ENCODE assay signal across 8 cellular contexts in the genomic region with DNA sequence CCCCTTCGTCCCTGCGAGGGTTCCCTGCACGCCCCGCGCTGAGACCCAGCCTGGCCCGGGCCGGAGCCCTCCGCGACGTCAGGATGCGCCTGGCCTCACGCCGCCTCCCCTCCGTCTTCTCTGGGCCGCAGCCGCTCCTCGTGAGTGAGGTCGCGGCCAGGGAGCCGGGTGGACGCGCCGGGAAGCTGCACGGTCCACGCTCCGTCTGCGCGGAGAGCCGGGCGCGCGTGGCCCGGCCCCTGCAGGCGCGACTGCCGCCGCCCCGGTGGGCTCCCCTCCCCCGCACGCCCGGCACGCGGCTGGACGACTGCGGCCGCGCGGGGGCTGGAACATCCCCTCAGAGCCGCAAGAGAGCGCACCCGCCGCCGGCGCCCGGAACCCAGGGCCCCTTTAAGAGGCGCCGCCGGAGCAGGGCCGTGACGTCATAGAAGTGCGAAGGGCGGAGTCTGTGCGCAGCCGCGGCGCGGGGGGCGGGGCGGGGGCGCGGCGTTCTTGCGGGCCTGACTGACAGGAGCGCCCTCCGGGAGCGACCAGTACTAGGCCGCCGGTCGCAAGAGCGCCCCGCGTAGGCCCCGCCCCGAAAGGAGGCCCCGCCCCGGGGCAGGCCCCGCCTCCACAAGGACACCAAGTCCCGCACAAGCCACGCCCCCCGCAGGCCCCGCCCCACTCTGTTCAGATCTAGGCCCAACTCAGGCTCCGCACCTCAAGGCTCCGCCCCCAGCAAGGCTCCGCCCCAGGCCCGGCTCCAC. TPM values are rescaled to one million over a fixed set of nuclear protein-coding genes. Genes with fewer than 3 reads are reported as not detected.
DNase-seq lines count a peak whose midpoint lies in the region; ATAC-seq, FAIRE-seq and TF ChIP-seq lines count a peak whose summit lies in the region.

No MANE protein-coding gene starts in this region.

- peak overlapping the region; percentile 78 for H3K4me3 ChIP-seq in GM12875 (ENCODE audit: low read depth, low read length)
- peak overlapping the region; percentile 75 for H3K4me3 ChIP-seq in psoas muscle

- TF ChIP-seq CTCF in GM12875 (IDR thresholded peaks at IDR 0.05; ENCODE audit: borderline replicate concordance, insufficient read depth, low read depth, low read length) (no peak; the same call in 1 of the 2 replicates), psoas muscle (IDR thresholded peaks at IDR 0.05) (peak; percentile 31)

- intact Hi-C loops in left ventricle myocardium superior (cut with micrococcal nuclease) (loop anchor here (10.0 kb wide), 1 partner anchor 48 kb away; no protein-coding TSS in a partner anchor), psoas muscle (cut with DNase I) (loop anchor here (2.0 to 5.0 kb wide), 3 partner anchors 16 to 95 kb away; no protein-coding TSS in a partner anchor)

- peak; percentile 72 for DNase-seq in NCI-H128 (lab: John Stamatoyannopoulos, UW; ENCODE audit: unreplicated experiment)
- peak; percentile 100 for DNase-seq in T-helper 1 cell
- peak; percentile 69 to 100 (median 100) for DNase-seq in amygdala (lab: John Stamatoyannopoulos, UW)
- DNase-seq in left ventricle myocardium superior, result peak; percentile 100
- DNase-seq in psoas muscle, result peak; percentile 100
- DNase-seq in urothelium cell line (ENCODE audit: low spot score), result peak; percentile 99

- 0 to 1% (median 0%) methylated on average over 36 to 95 of the region's 95 CpGs for WGBS in psoas muscle, 3 donors

- H3K4me1 ChIP-seq in psoas muscle, result peaks cover 50% of the 10 kb centered on the region

- no peaks in the 10 kb centered on the region for H3K36me3 ChIP-seq in psoas muscle (ENCODE audit: insufficient read depth in 1 of 2, low read depth in 1 of 2)

- H3K27me3 ChIP-seq in psoas muscle (ENCODE audit: insufficient read depth in 3 of 3, low read length in 2 of 3), result no peaks in the 10 kb centered on the region

- no peaks in the 10 kb centered on the region for H3K9me3 ChIP-seq in psoas muscle

- peak overlapping the region; percentile 80 for H3K27ac ChIP-seq in psoas muscle

- ATAC-seq in HG02763 (IDR thresholded peaks at IDR 0.05; ENCODE audit: unreplicated experiment) (peak; percentile 85), left ventricle myocardium superior (peak; percentile 92), psoas muscle (peak; percentile 89 to 95 (median 91))

- no peak for FAIRE-seq in urothelium cell line (lab: Jason Lieb, UNC)

RNA-seq across cellular contexts. Expression of a gene that starts 0.4 kb away (rescaled TPM):
- total RNA-seq in left ventricle myocardium superior (108 TPM), psoas muscle (10 to 100 TPM; 38.2 to 48.8 (median 42.2) TPM)
- polyA plus RNA-seq in psoas muscle, result 10 to 100 TPM; 15.1 to 44.3 (median 29.5) TPM

Comparison
In these comparisons a context has a peak if more than half of its experiments do, and no peak if none do; other contexts are left out.
1. Peak in every context shown above with its lines: DNase-seq, ATAC-seq, H3K4me3 ChIP-seq and H3K27ac ChIP-seq.